21 cellular contexts compared by ENCODE assay signal in genomic region chr6:153965996-153966395, GRCh38.
DNase-seq lines count a peak whose midpoint lies in the region; ATAC-seq and TF ChIP-seq lines count a peak whose summit lies in the region.
"Had no signal": no experiment of that assay in that cellular context is flagged by ENCODE, and none has a peak within 500 bp of the region (broad histone marks: within the 10 kb centered on the region; RNA-seq: fewer than 3 reads in every experiment).

No MANE protein-coding gene starts in this region.

- no peaks in the 10 kb centered on the region for H3K9me3 ChIP-seq in SK-N-MC (ENCODE audit: low read depth, low read length)
- H3K9me3 ChIP-seq: left lung, prostate gland, uterus had no signal

- H3K36me3 ChIP-seq in SK-N-MC (ENCODE audit: insufficient read depth, low read length): no peaks in the 10 kb centered on the region
- H3K36me3 ChIP-seq: left lung, prostate gland, uterus had no signal

- peak overlapping the region; percentile 11; the same call in 1 of the 2 replicates for H3K4me3 ChIP-seq in SK-N-MC
- H3K4me3 ChIP-seq in fibroblast of pulmonary artery (replicated peaks; ENCODE audit: low read depth, low read length): no peak overlapping the region
- H3K4me3 ChIP-seq: left lung, prostate gland, uterus had no signal

- ATAC-seq in HG02970 (IDR thresholded peaks at IDR 0.05; ENCODE audit: low FRiP score, unreplicated experiment) (no peak), HG02938 (IDR thresholded peaks at IDR 0.05; ENCODE audit: unreplicated experiment) (no peak)
- ATAC-seq: activated CD4-positive, CD25-positive, alpha-beta regulatory T cell treated with anti-CD3 and anti-CD28 coated beads, Interleukin-2, amount 50 U/mL, for 24 hours; left lung; Panc1 had no signal

- no peak overlapping the region for H3K9ac ChIP-seq in SK-N-MC (ENCODE audit: insufficient read length)

- peak; percentile 62 for DNase-seq in A172 (ENCODE audit: low spot score)
- DNase-seq in HT-29 (ENCODE audit: low spot score): peak; percentile 49
- no peak for DNase-seq in SK-N-MC (ENCODE audit: low read depth, low spot score)
- peak; percentile 18 for DNase-seq in fibroblast of pulmonary artery (ENCODE audit: low read depth)
- DNase-seq in NCI-H345 treated with DMSO at 0.1 percent for 48 hours (lab: John Stamatoyannopoulos, UW; ENCODE audit: unreplicated experiment): no peak
- no peak for DNase-seq in stimulated activated CD4-positive, alpha-beta T cell treated with anti-CD3 and anti-CD28 coated beads, Interleukin-15, amount 100 ng/mL, for 24 hours
- DNase-seq: activated CD8-positive, alpha-beta memory T cell treated with anti-CD3 and anti-CD28 coated beads, Interleukin-2, amount 50 U/mL, for 48 hours; activated naive CD4-positive, alpha-beta T cell treated with Interleukin-2 at 50 U/mL for 16 hours; central memory CD4-positive, alpha-beta T cell; effector memory CD4-positive, alpha-beta T cell; Karpas-422; left lung; NCI-H2081; NCI-H526; T-helper 1 cell; uterus had no signal

- no peak overlapping the region for H3K27ac ChIP-seq in SK-N-MC
- H3K27ac ChIP-seq: left lung, prostate gland, uterus had no signal

- TF ChIP-seq CTCF in fibroblast of pulmonary artery (IDR thresholded peaks at IDR 0.05; ENCODE audit: low read length, missing control alignments): no peak

Comparison
In these comparisons a context has a peak if more than half of its experiments do, and no peak if none do; other contexts are left out.
1. DNase-seq: peak in A172 (single experiment), HT-29 (single experiment) and fibroblast of pulmonary artery (single experiment); none in SK-N-MC (single experiment), NCI-H345 treated with DMSO at 0.1 percent for 48 hours (single experiment) and stimulated activated CD4-positive, alpha-beta T cell treated with anti-CD3 and anti-CD28 coated beads, Interleukin-15, amount 100 ng/mL, for 24 hours (single experiment).